In the genomic region with DNA sequence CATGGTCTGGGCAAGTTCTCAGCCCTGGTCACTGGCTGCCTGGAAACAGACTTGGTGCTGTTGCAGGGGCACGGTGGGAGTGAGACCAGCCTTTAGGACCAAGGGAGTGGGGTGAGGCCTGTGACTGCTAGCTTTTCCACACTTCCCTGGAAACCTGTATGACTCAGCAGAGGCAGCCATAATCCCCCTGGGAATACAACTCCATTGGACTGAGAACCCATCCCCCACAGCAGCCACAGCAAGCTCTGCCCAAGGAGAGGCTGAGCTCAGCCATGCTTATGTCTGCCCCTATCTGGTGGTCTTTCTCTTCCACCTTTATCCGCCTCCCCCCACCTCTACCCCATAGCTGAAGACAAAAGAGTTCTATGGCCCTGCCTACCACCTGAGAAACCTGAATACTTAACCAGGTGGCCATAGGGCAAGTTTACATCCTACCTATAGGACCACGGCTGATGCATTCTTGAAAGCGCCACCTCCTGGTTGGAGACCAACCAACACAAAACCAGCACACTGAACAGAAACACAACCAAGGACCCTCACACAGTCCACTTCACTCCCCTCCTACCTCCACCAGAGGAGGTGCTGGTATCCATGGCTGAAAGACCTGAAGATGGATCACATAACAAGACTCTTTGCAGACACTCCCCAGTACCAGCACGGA, we compare ENCODE assay signal across 17 cellular contexts.
DNase-seq lines count a peak whose midpoint lies in the region; ATAC-seq and TF ChIP-seq lines count a peak whose summit lies in the region.
"Had no signal": no experiment of that assay in that cellular context is flagged by ENCODE, and none has a peak within 500 bp of the region (broad histone marks: within the 10 kb centered on the region; RNA-seq: fewer than 3 reads in every experiment).

No MANE protein-coding gene starts in this region.

- no peak overlapping the region for H3K4me3 Mint-ChIP-seq in neural progenitor cell
- H3K4me3 Mint-ChIP-seq: B cell; CD4-positive, alpha-beta memory T cell had no signal

- no peaks in the 10 kb centered on the region for H4K20me1 ChIP-seq in neural progenitor cell (ENCODE audit: low read depth)

- H3F3A ChIP-seq in neural progenitor cell (ENCODE audit: low read depth) = no peaks in the 10 kb centered on the region

- H3K36me3 Mint-ChIP-seq in neural progenitor cell = peaks cover 4% of the 10 kb centered on the region

- H3K9me3 Mint-ChIP-seq in neural progenitor cell = peaks cover 19% of the 10 kb centered on the region

- no peaks in the 10 kb centered on the region for H3K9me3 ChIP-seq in neural progenitor cell (ENCODE audit: low read depth)

- H3K4me1 Mint-ChIP-seq in neural progenitor cell = no peaks in the 10 kb centered on the region
- H3K4me1 Mint-ChIP-seq: B cell; CD4-positive, alpha-beta memory T cell had no signal

- DNase-seq in Daoy (ENCODE audit: low read depth) (peak; percentile 9), HT1080 (ENCODE audit: low read depth) (peak; percentile 39), SK-MEL-5 (ENCODE audit: low read depth, low spot score) (peak; percentile 39), neural progenitor cell (ENCODE audit: low spot score) (no peak), GM19240 (ENCODE audit: insufficient read length, low spot score) (no peak), NCI-H1105 treated with DMSO at 0.1 percent for 48 hours (lab: John Stamatoyannopoulos, UW) (no peak)
- DNase-seq: Calu3; CD4-positive, alpha-beta memory T cell; NCI-H1417 treated with DMSO at 0.1 percent for 48 hours; NCI-H2029 treated with DMSO at 0.1 percent for 48 hours; NCI-H524; SHP77; T-helper 1 cell; T1000 had no signal

- H3K9ac ChIP-seq in neural progenitor cell = no peak overlapping the region

- H3K27ac Mint-ChIP-seq in neural progenitor cell = no peak overlapping the region
- H3K27ac Mint-ChIP-seq: B cell; CD4-positive, alpha-beta memory T cell had no signal

- no peaks in the 10 kb centered on the region for H3K4me1 ChIP-seq in neural progenitor cell

- H3K27me3 Mint-ChIP-seq in neural progenitor cell (ENCODE audit: insufficient read depth, low read depth) = no peaks in the 10 kb centered on the region
- H3K27me3 Mint-ChIP-seq: B cell; CD4-positive, alpha-beta memory T cell had no signal

- H3K36me3 ChIP-seq in neural progenitor cell = no peaks in the 10 kb centered on the region

- H3K4me2 ChIP-seq in neural progenitor cell = no peak overlapping the region

- in situ Hi-C loops in SK-MEL-5 (cut with HindIII; ENCODE audit: low pct_unique_long_range_greater_than_20kb, low sequenced_read_pairs) = no loop called here

- no peak overlapping the region for H3K27ac ChIP-seq in neural progenitor cell

- H2AFZ ChIP-seq in neural progenitor cell (replicated peaks) = peak overlapping the region; percentile 34

- TF ChIP-seq CTCF in neural progenitor cell (IDR thresholded peaks at IDR 0.05) = peak; percentile 18

- H3K4me3 ChIP-seq in neural progenitor cell = no peak overlapping the region

- no peaks in the 10 kb centered on the region for H3K79me2 ChIP-seq in neural progenitor cell (ENCODE audit: low read depth)

- no peak for ATAC-seq in GM18511 (IDR thresholded peaks at IDR 0.05; ENCODE audit: unreplicated experiment)
- ATAC-seq: SK-N-SH treated with all-trans-retinoic acid at 6 μM for 48 hours had no signal

- H3K27me3 ChIP-seq in neural progenitor cell = no peaks in the 10 kb centered on the region

Comparison
In these comparisons a context has a peak if more than half of its experiments do, and no peak if none do; other contexts are left out.
1. DNase-seq: peak in Daoy (single experiment), HT1080 (single experiment) and SK-MEL-5 (single experiment); none in neural progenitor cell (single experiment), GM19240 (single experiment) and NCI-H1105 treated with DMSO at 0.1 percent for 48 hours (single experiment).